28 cellular contexts compared by ENCODE assay signal in genomic region chr20:3685341-3685740, GRCh38. TPM values are rescaled to one million over a fixed set of nuclear protein-coding genes. Genes with fewer than 3 reads are reported as not detected.
A peak's percentile ranks its signal among the peaks of the same experiment; 100 is the strongest.
DNase-seq lines count a peak whose midpoint lies in the region; ATAC-seq, FAIRE-seq and TF ChIP-seq lines count a peak whose summit lies in the region.
"Had no signal": no experiment of that assay in that cellular context is flagged by ENCODE, and none has a peak within 500 bp of the region (broad histone marks: within the 10 kb centered on the region; RNA-seq: fewer than 3 reads in every experiment).

No MANE protein-coding gene starts in this region.

- H3K79me2 ChIP-seq in H1 (ENCODE audit: control insufficient read depth in 1 of 2, insufficient read depth in 2 of 2, low read length in 2 of 2) (no peaks in the 10 kb centered on the region), osteoblast (ENCODE audit: insufficient read depth, low read length) (no peaks in the 10 kb centered on the region)

- H3K4me2 ChIP-seq in H1 (ENCODE audit: insufficient read depth in 1 of 2, low read depth in 2 of 2, low read length in 2 of 2) (no peak overlapping the region; a peak in 1 of 4 replicates), osteoblast (ENCODE audit: insufficient read depth, low read length) (no peak overlapping the region)
- H3K4me2 ChIP-seq: A549 had no signal

- H4K8ac ChIP-seq in H1 (ENCODE audit: extremely low read depth, insufficient read depth, low read length): no peak overlapping the region

- H3K18ac ChIP-seq in H1 (ENCODE audit: extremely low read depth, low read length): peak overlapping the region; percentile 79; the same call in 1 of the 2 replicates

- no peak for TF ChIP-seq EP300 in H1 (IDR thresholded peaks at IDR 0.05; ENCODE audit: borderline replicate concordance in 1 of 2, low read depth in 2 of 2, low read length in 2 of 2)

- H3K4ac ChIP-seq in H1 (replicated peaks; ENCODE audit: insufficient read length, low read depth, low read length): no peak overlapping the region

- peaks cover 5% of the 10 kb centered on the region; the same call in 1 of the 2 replicates for H3K36me3 Mint-ChIP-seq in HFFc6 (ENCODE audit: low read depth)
- H3K36me3 Mint-ChIP-seq: CD14-positive monocyte had no signal

- H3K4me3 Mint-ChIP-seq in HFFc6: no peak overlapping the region
- H3K4me3 Mint-ChIP-seq: CD14-positive monocyte had no signal

- no peaks in the 10 kb centered on the region for H4K20me1 ChIP-seq in H1 (replicated peaks in 1 of 2; ENCODE audit: control insufficient read depth in 1 of 2, insufficient read depth in 2 of 2, low read length in 2 of 2)
- H4K20me1 ChIP-seq in osteoblast (ENCODE audit: insufficient read depth, low read length): no peaks in the 10 kb centered on the region

- CTCF ChIA-PET in H1 (lab: Charles Lee; ENCODE audit: partially characterized antibody): interaction anchor here (1.0 to 45.1 kb wide), 6 partner anchors 1 to 83 kb away, joined by 3 to 1432 read pairs (median 15); partner anchors contain the start of genes ADAM33 and SIGLEC1

- H2BK20ac ChIP-seq in H1 (ENCODE audit: low read length): no peak overlapping the region; the same call in 1 of the 2 replicates

- H3K56ac ChIP-seq in H1 (replicated peaks; ENCODE audit: insufficient read length, low read depth, low read length): no peak overlapping the region

- H3K79me1 ChIP-seq in H1 (ENCODE audit: low read depth, low read length): no peaks in the 10 kb centered on the region

- H2BK120ac ChIP-seq in H1 (replicated peaks; ENCODE audit: low read depth, low read length): no peak overlapping the region

- H3K27ac Mint-ChIP-seq in HFFc6: peak overlapping the region; percentile 47

- no peak overlapping the region for H3K14ac ChIP-seq in H1 (ENCODE audit: insufficient read length)

- TF ChIP-seq CTCF in HFFc6 (IDR thresholded peaks at IDR 0.05) (no peak), H1 (IDR thresholded peaks at IDR 0.05; ENCODE audit: control extremely low read depth in 1 of 3, insufficient read depth in 1 of 3, low read depth in 1 of 3, low read length in 3 of 3) (no peak), osteoblast (IDR thresholded peaks at IDR 0.05; ENCODE audit: extremely low read depth, low read depth, low read length) (no peak)

- H3K27ac ChIP-seq in H1 (ENCODE audit: low read depth, low read length) (no peak overlapping the region), osteoblast (ENCODE audit: low read depth, low read length) (no peak overlapping the region)
- H3K27ac ChIP-seq: A549 had no signal

- no peak overlapping the region for H3K4me3 ChIP-seq in H1 (ENCODE audit: extremely low read depth in 1 of 4, insufficient read depth in 2 of 4, low read depth in 3 of 4, low read length in 4 of 4)
- H3K4me3 ChIP-seq in osteoblast (ENCODE audit: insufficient read depth, low read length): no peak overlapping the region
- H3K4me3 ChIP-seq: A549 had no signal

- no peak overlapping the region for H4K91ac ChIP-seq in H1 (replicated peaks; ENCODE audit: insufficient read length, low read length)

- H3K4me1 ChIP-seq in H1 (replicated peaks in 1 of 4; ENCODE audit: control insufficient read depth in 3 of 4, insufficient read depth in 4 of 4, low read length in 3 of 4) (peaks cover 5 to 24% (median 14%) of the 10 kb centered on the region in 4 experiments), osteoblast (ENCODE audit: insufficient read depth, low read length) (peaks cover 19% of the 10 kb centered on the region)
- H3K4me1 ChIP-seq: BE2C had no signal

- DNase-seq in EH (ENCODE audit: low read depth) (peak; percentile 41), HFFc6 (no peak), H1 (ENCODE audit: low read depth in 1 of 2, low spot score in 2 of 2) (no peak), osteoblast (ENCODE audit: insufficient read length, low spot score, missing footprints) (no peak), hepatic stellate cell (ENCODE audit: low spot score) (no peak)
- no peak for DNase-seq in activated naive CD4-positive, alpha-beta T cell (lab: John Stamatoyannopoulos, UW)
- DNase-seq: BE2C; Calu3; DMS79 treated with DMSO at 0.1 percent for 48 hours; GOT3; Kasumi-1; NCI-H2029; NCI-H446; NCI-H526; NCI-H82; NK-92 treated with Interleukin-12 subunit alpha and Interleukin-12 subunit beta, amount 100 ng/mL, for 24 hours; PC-3; SHP77 had no signal

- peak overlapping the region; percentile 12; the same call in 1 of the 2 replicates for H2BK12ac ChIP-seq in H1 (ENCODE audit: low read depth, low read length)

- TF ChIP-seq POLR2A in H1 (IDR thresholded peaks at IDR 0.05; ENCODE audit: control extremely low read depth in 1 of 2, low read depth in 2 of 2, low read length in 2 of 2): no peak

- WGBS in H1 (ENCODE audit: extremely low coverage in 1 of 2, insufficient coverage in 1 of 2, insufficient read length in 1 of 2, insufficient replicate concordance in 2 of 2, low coverage in 1 of 2, low lambda C conversion rate in 2 of 2, missing lambda C conversion rate in 1 of 2), 2 experiments: 79% methylated on average over 7 of the region's 7 CpGs; no CpG with 5 or more reads in 1 of the 2 experiments

- peak overlapping the region; percentile 35; the same call in 1 of the 2 replicates for H2BK5ac ChIP-seq in H1 (ENCODE audit: low read depth, low read length)

- H3K9ac ChIP-seq in H1 (replicated peaks in 1 of 4; ENCODE audit: extremely low read depth in 1 of 4, low read depth in 3 of 4, low read length in 3 of 4): no peak overlapping the region

- H3K23ac ChIP-seq in H1 (ENCODE audit: insufficient read length): no peak overlapping the region

- H2BK15ac ChIP-seq in H1 (ENCODE audit: low read length): no peak overlapping the region

- H2AFZ ChIP-seq in H1 (ENCODE audit: low read length) (peak overlapping the region; percentile 50; the same call in 1 of the 2 replicates), osteoblast (ENCODE audit: low read length) (peak overlapping the region; percentile 5)

- peaks cover 11% of the 10 kb centered on the region for H3K23me2 ChIP-seq in H1 (ENCODE audit: low read depth, low read length)

- POLR2A ChIA-PET in H1 (lab: Charles Lee; ENCODE audit: partially characterized antibody): interaction anchor here (0.8 to 1.5 kb wide), 2 partner anchors 57 to 66 kb away, joined by 3 to 5 read pairs; no protein-coding TSS in a partner anchor

- TF ChIP-seq RAD21 in H1 (IDR thresholded peaks at IDR 0.05 in 1 of 2, conservative IDR thresholded peaks at IDR 0.05 in 1 of 2; ENCODE audit: low read depth in 2 of 2, low read length in 2 of 2): no peak

- ATAC-seq in GM21381 (IDR thresholded peaks at IDR 0.05; ENCODE audit: unreplicated experiment) (no peak), HG02938 (IDR thresholded peaks at IDR 0.05; ENCODE audit: unreplicated experiment) (no peak)
- ATAC-seq: A549, HCT116, PC-3 had no signal

- H3K27me3 Mint-ChIP-seq in HFFc6 (ENCODE audit: insufficient read depth): no peaks in the 10 kb centered on the region; the same call in 1 of the 2 replicates

- no peak overlapping the region for H2AK5ac ChIP-seq in H1 (ENCODE audit: low read depth, low read length)

- no peaks in the 10 kb centered on the region for H3K9me3 Mint-ChIP-seq in HFFc6

- FAIRE-seq in H1 (lab: Jason Lieb, UNC): no peak
- FAIRE-seq: A549 had no signal

- H3K27me3 ChIP-seq in H1 (replicated peaks in 1 of 4; ENCODE audit: control insufficient read depth in 3 of 4, extremely low read depth in 1 of 4, insufficient read depth in 3 of 4, low read length in 3 of 4) (peaks cover 0 to 13% (median 9%) of the 10 kb centered on the region in 4 experiments; a peak in 6 of 7 replicates), osteoblast (ENCODE audit: insufficient read depth, low read length) (peaks cover 11% of the 10 kb centered on the region)
- H3K27me3 ChIP-seq: BE2C had no signal

- no peaks in the 10 kb centered on the region for H3K36me3 ChIP-seq in H1 (ENCODE audit: control insufficient read depth in 2 of 4, insufficient read depth in 4 of 4, low read length in 3 of 4)
- no peaks in the 10 kb centered on the region for H3K36me3 ChIP-seq in osteoblast (ENCODE audit: insufficient read depth, low read length)
- H3K36me3 ChIP-seq: BE2C had no signal

- H4K5ac ChIP-seq in H1 (ENCODE audit: insufficient read length, low read depth, low read length): no peak overlapping the region

- no peaks in the 10 kb centered on the region for H3K9me3 ChIP-seq in H1 (ENCODE audit: insufficient read depth in 2 of 2, low read depth in 1 of 2, low read length in 1 of 2)
- no peaks in the 10 kb centered on the region for H3K9me3 ChIP-seq in osteoblast (ENCODE audit: low read depth, low read length)
- H3K9me3 ChIP-seq: A549, BE2C had no signal

- H3K4me1 Mint-ChIP-seq in HFFc6 (ENCODE audit: low read depth): peaks cover 41% of the 10 kb centered on the region

RNA-seq across cellular contexts. Expression of gene ADAM33, which starts 3.5 kb away (rescaled TPM):
- 10 to 100 TPM; 81.5 to 96.1 (median 87.6) TPM for total RNA-seq in HFFc6 (2021; fragmentation: NEBNext Ultra II Directional; extraction: Animal tissue kit (Norgen Biotek cat#: 25700))
- total RNA-seq in H1 (2021; fragmentation: NEBNext Ultra II Directional; extraction: Animal tissue kit (Norgen Biotek cat#: 25700)): 5.7 and 6.0 TPM in 2 replicates
- polyA plus RNA-seq in H1 (2011; rRNA removed): 4.2 and 7.0 TPM in 2 replicates
- 5.8 TPM for polyA plus RNA-seq in H1 (2011; cell fraction: cytosol; rRNA removed)
- 49.2 TPM for polyA plus RNA-seq in H1 (2011; cell fraction: nucleus; rRNA removed)
- polyA plus RNA-seq in H1 (2012, experiment 1 of 2): 4.7 to 8.5 TPM (median 6.9 TPM) in 4 replicates
- polyA plus RNA-seq in H1 (2012, experiment 2 of 2): 3.2 TPM
- 4.5 TPM for polyA plus RNA-seq in H1 (2013, experiment 1 of 2)
- 4.1 TPM for polyA plus RNA-seq in H1 (2013, experiment 2 of 2)
- polyA minus RNA-seq in H1 (2011; rRNA and poly(A)+ RNA removed): 1.6 and 2.3 TPM in 2 replicates
- 1.6 TPM for polyA minus RNA-seq in H1 (2011; cell fraction: cytosol; rRNA and poly(A)+ RNA removed)
- polyA minus RNA-seq in H1 (2011; cell fraction: nucleus; rRNA and poly(A)+ RNA removed): 10.8 TPM
- 3.5 and 11.2 TPM in 2 replicates for total RNA-seq in osteoblast
- total RNA-seq: Calu3; HT-29; MCF 10A; SK-MEL-5; T-helper 1 cell treated with Interleukin-12 subunit alpha and Interleukin-12 subunit beta and Interleukin-4 antibody, amounts not matched to agents 30 ng/mL and 1 ng/mL, for 36 hours had no signal
- polyA plus RNA-seq: CD14-positive monocyte had no signal

RNA-seq across cellular contexts. Expression of gene GFRA4, which starts 22.1 kb away (rescaled TPM):
- not detected for total RNA-seq in HFFc6 (2021; fragmentation: NEBNext Ultra II Directional; extraction: Animal tissue kit (Norgen Biotek cat#: 25700))
- total RNA-seq in H1 (2021; fragmentation: NEBNext Ultra II Directional; extraction: Animal tissue kit (Norgen Biotek cat#: 25700)): not detected in 2 replicates
- polyA plus RNA-seq in H1 (2011; rRNA removed): 0.05 TPM in 1 of 2 replicates, not detected in the other
- not detected for polyA plus RNA-seq in H1 (2011; cell fraction: cytosol; rRNA removed)
- polyA plus RNA-seq in H1 (2011; cell fraction: nucleus; rRNA removed): 0.13 TPM
- polyA plus RNA-seq in H1 (2012, experiment 1 of 2): not detected in 4 replicates
- polyA plus RNA-seq in H1 (2012, experiment 2 of 2): not detected
- polyA plus RNA-seq in H1 (2013, experiment 1 of 2): not detected
- polyA plus RNA-seq in H1 (2013, experiment 2 of 2): not detected
- not detected in 2 replicates for polyA minus RNA-seq in H1 (2011; rRNA and poly(A)+ RNA removed)
- not detected for polyA minus RNA-seq in H1 (2011; cell fraction: cytosol; rRNA and poly(A)+ RNA removed)
- not detected for polyA minus RNA-seq in H1 (2011; cell fraction: nucleus; rRNA and poly(A)+ RNA removed)
- not detected in 2 replicates for total RNA-seq in osteoblast
- total RNA-seq: Calu3; HT-29; MCF 10A; PC-3; RPMI7951; SK-MEL-5; T-helper 1 cell treated with Interleukin-12 subunit alpha and Interleukin-12 subunit beta and Interleukin-4 antibody, amounts not matched to agents 30 ng/mL and 1 ng/mL, for 36 hours had no signal
- polyA plus RNA-seq: A549, CD14-positive monocyte had no signal

RNA-seq across cellular contexts. Expression of gene SIGLEC1, which starts 27.1 kb away (rescaled TPM):
- not detected for total RNA-seq in HFFc6 (2021; fragmentation: NEBNext Ultra II Directional; extraction: Animal tissue kit (Norgen Biotek cat#: 25700))
- total RNA-seq in H1 (2021; fragmentation: NEBNext Ultra II Directional; extraction: Animal tissue kit (Norgen Biotek cat#: 25700)): not detected in 2 replicates
- 0.02 TPM in 2 replicates for polyA plus RNA-seq in H1 (2011; rRNA removed)
- not detected for polyA plus RNA-seq in H1 (2011; cell fraction: cytosol; rRNA removed)
- 0.04 TPM for polyA plus RNA-seq in H1 (2011; cell fraction: nucleus; rRNA removed)
- not detected in 4 replicates for polyA plus RNA-seq in H1 (2012, experiment 1 of 2)
- polyA plus RNA-seq in H1 (2012, experiment 2 of 2): not detected
- not detected for polyA plus RNA-seq in H1 (2013, experiment 1 of 2)
- not detected for polyA plus RNA-seq in H1 (2013, experiment 2 of 2)
- polyA minus RNA-seq in H1 (2011; rRNA and poly(A)+ RNA removed): not detected in 2 replicates
- polyA minus RNA-seq in H1 (2011; cell fraction: cytosol; rRNA and poly(A)+ RNA removed): not detected
- not detected for polyA minus RNA-seq in H1 (2011; cell fraction: nucleus; rRNA and poly(A)+ RNA removed)
- under 0.01 TPM in 1 of 2 replicates, not detected in the other for total RNA-seq in osteoblast
- total RNA-seq: Calu3; HT-29; MCF 10A; PC-3; RPMI7951; SK-MEL-5; T-helper 1 cell treated with Interleukin-12 subunit alpha and Interleukin-12 subunit beta and Interleukin-4 antibody, amounts not matched to agents 30 ng/mL and 1 ng/mL, for 36 hours had no signal

RNA-seq across cellular contexts. Expression of gene HSPA12B, which starts 47.1 kb away (rescaled TPM):
- total RNA-seq in HFFc6 (2021; fragmentation: NEBNext Ultra II Directional; extraction: Animal tissue kit (Norgen Biotek cat#: 25700)): not detected
- total RNA-seq in H1 (2021; fragmentation: NEBNext Ultra II Directional; extraction: Animal tissue kit (Norgen Biotek cat#: 25700)): 4.3 and 4.9 TPM in 2 replicates
- polyA plus RNA-seq in H1 (2011; rRNA removed): 2.2 and 3.5 TPM in 2 replicates
- 3.1 TPM for polyA plus RNA-seq in H1 (2011; cell fraction: cytosol; rRNA removed)
- polyA plus RNA-seq in H1 (2011; cell fraction: nucleus; rRNA removed): 7.7 TPM
- polyA plus RNA-seq in H1 (2012, experiment 1 of 2): 2.8 to 6.7 TPM (median 5.2 TPM) in 4 replicates
- polyA plus RNA-seq in H1 (2012, experiment 2 of 2): 2.5 TPM
- polyA plus RNA-seq in H1 (2013, experiment 1 of 2): 2.7 TPM
- 2.5 TPM for polyA plus RNA-seq in H1 (2013, experiment 2 of 2)
- 1.6 and 1.9 TPM in 2 replicates for polyA minus RNA-seq in H1 (2011; rRNA and poly(A)+ RNA removed)
- polyA minus RNA-seq in H1 (2011; cell fraction: cytosol; rRNA and poly(A)+ RNA removed): 2.5 TPM
- polyA minus RNA-seq in H1 (2011; cell fraction: nucleus; rRNA and poly(A)+ RNA removed): 8.1 TPM
- not detected in 2 replicates for total RNA-seq in osteoblast
- total RNA-seq: Calu3; HT-29; MCF 10A; PC-3; RPMI7951; T-helper 1 cell treated with Interleukin-12 subunit alpha and Interleukin-12 subunit beta and Interleukin-4 antibody, amounts not matched to agents 30 ng/mL and 1 ng/mL, for 36 hours had no signal
- polyA plus RNA-seq: CD14-positive monocyte had no signal
